Comparison of ENCODE assay signal across 1 cellular context in the genomic region with DNA sequence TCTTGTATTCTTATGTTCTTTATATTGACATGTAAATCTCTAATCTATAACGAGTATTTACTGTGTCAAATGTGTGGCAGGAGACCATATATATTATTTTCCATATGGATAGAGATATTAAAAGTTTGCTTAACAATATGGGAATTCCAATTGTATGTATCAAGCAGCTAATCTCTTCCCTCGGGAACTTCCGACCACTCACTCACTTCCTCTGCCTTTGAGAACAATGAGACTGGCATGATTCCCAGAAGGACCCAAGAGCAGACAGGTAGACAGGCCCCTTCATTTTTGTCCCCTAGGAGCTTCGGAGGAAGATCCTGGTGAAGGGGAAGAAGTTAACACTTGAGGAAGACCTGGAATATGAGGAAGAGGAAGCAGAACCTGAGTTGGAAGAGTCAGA.
TF ChIP-seq lines count a peak whose summit lies in the region.

No MANE protein-coding gene starts in this region.

TF ChIP-seq in IMR-90, 13 proteins besides CTCF, POLR2A, EP300 and RAD21:
- TF ChIP-seq FOS (IDR thresholded peaks at IDR 0.05; ENCODE audit: low read depth, low read length) (no peak), CHD1 (IDR thresholded peaks at IDR 0.05; ENCODE audit: low read depth, low read length) (no peak), SMC3 (IDR thresholded peaks at IDR 0.05; ENCODE audit: low read depth, low read length) (no peak), MAFK (IDR thresholded peaks at IDR 0.05; ENCODE audit: low read depth, low read length) (no peak), MAZ (IDR thresholded peaks at IDR 0.05; ENCODE audit: borderline replicate concordance, low read depth, low read length) (no peak), BHLHE40 (IDR thresholded peaks at IDR 0.05; ENCODE audit: low read depth, low read length) (no peak), MXI1 (IDR thresholded peaks at IDR 0.05; ENCODE audit: borderline replicate concordance, low read depth, low read length) (no peak), RCOR1 (IDR thresholded peaks at IDR 0.05; ENCODE audit: insufficient replicate concordance, low read length) (no peak), RFX5 (IDR thresholded peaks at IDR 0.05; ENCODE audit: low read depth, low read length) (no peak), NFE2L2 (IDR thresholded peaks at IDR 0.05; ENCODE audit: low read depth, low read length) (no peak), CEBPB (IDR thresholded peaks at IDR 0.05; ENCODE audit: low read depth, low read length) (no peak)
- TF ChIP-seq, protein P1, sequence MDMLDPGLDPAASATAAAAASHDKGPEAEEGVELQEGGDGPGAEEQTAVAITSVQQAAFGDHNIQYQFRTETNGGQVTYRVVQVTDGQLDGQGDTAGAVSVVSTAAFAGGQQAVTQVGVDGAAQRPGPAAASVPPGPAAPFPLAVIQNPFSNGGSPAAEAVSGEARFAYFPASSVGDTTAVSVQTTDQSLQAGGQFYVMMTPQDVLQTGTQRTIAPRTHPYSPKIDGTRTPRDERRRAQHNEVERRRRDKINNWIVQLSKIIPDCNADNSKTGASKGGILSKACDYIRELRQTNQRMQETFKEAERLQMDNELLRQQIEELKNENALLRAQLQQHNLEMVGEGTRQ (IDR thresholded peaks at IDR 0.05; ENCODE audit: low read depth, low read length), result no peak
- TF ChIP-seq, protein P2, sequence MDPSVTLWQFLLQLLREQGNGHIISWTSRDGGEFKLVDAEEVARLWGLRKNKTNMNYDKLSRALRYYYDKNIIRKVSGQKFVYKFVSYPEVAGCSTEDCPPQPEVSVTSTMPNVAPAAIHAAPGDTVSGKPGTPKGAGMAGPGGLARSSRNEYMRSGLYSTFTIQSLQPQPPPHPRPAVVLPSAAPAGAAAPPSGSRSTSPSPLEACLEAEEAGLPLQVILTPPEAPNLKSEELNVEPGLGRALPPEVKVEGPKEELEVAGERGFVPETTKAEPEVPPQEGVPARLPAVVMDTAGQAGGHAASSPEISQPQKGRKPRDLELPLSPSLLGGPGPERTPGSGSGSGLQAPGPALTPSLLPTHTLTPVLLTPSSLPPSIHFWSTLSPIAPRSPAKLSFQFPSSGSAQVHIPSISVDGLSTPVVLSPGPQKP (IDR thresholded peaks at IDR 0.05; ENCODE audit: borderline replicate concordance, low read depth, low read length), result no peak
